ENCODE assay signal across 19 cellular contexts in the genomic region with DNA sequence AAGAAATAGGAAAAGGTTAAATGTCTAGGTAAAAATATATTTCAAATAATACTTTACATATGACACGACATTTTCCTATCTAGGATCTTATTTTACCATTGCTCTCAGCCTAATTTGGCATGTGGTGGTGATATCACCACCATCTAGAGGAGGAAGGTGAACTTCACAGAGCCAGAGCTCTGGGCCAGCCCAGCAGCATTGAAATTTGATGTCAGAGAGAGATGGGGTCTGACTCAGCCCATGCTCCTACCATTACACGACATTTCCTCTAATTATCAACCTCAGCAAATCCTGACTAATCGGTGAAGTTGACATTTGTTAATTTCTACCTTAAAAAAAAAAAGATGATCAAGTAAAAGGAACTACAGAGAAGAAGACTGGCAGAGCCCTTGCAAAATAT. TPM values are rescaled to one million over a fixed set of nuclear protein-coding genes. Genes with fewer than 3 reads are reported as not detected.
"Had no signal": no experiment of that assay in that cellular context is flagged by ENCODE, and none has a peak within 500 bp of the region (broad histone marks: within the 10 kb centered on the region; RNA-seq: fewer than 3 reads in every experiment).

No MANE protein-coding gene starts in this region.

- H3K27me3 ChIP-seq: sigmoid colon had no signal

- H3K27ac ChIP-seq: sigmoid colon, thoracic aorta had no signal

- ATAC-seq: activated CD4-positive, CD25-positive, alpha-beta regulatory T cell treated with anti-CD3 and anti-CD28 coated beads, Interleukin-2, amount 50 U/mL, for 24 hours had no signal

- H3K9me3 ChIP-seq: sigmoid colon, thoracic aorta had no signal

- H3K36me3 ChIP-seq: sigmoid colon, thoracic aorta had no signal

- H3K4me1 ChIP-seq: sigmoid colon had no signal

- H3K4me3 ChIP-seq: sigmoid colon, thoracic aorta had no signal

- DNase-seq: activated CD4-positive, alpha-beta T cell treated with anti-CD3 and anti-CD28 coated beads, Interleukin-2, amount 50 U/mL, for 1 hour; activated CD8-positive, alpha-beta memory T cell treated with anti-CD3 and anti-CD28 coated beads for 24 hours; activated naive CD4-positive, alpha-beta T cell; activated naive CD8-positive, alpha-beta T cell treated with anti-CD3 and anti-CD28 coated beads, Interleukin-2, amount 10 ng/mL, durations not matched to agents 7 days and 5 days; anterior cingulate cortex; dermis blood vessel endothelial cell; hippocampal formation; sigmoid colon; stimulated activated CD4-positive, alpha-beta T cell treated with anti-CD3 and anti-CD28 coated beads, Interleukin-1b, Interleukin-23, amount 100 ng/mL, for 48 hours; SW 1271 had no signal

RNA-seq across cellular contexts. Expression of gene LRRTM4, which starts 42.3 kb away (rescaled TPM):
- total RNA-seq: activated naive CD8-positive, alpha-beta T cell treated with anti-CD3 and anti-CD28 coated beads, Interleukin-2, amount 10 ng/mL, durations not matched to agents 7 days and 5 days; activated T-helper 1 cell treated with anti-CD3 and anti-CD28 coated beads, Interleukin-12 subunit alpha, Interleukin-12 subunit beta, Interleukin-2, Interleukin-4 antibody, amounts not matched to agents 30 ng/mL and 10 ng/mL and 1 ng/mL, durations not matched to agents 14 hours and 24 hours and 36 hours; chondrocyte; dermis blood vessel endothelial cell; glomerular endothelial cell; kidney epithelial cell; osteocyte; T-helper 2 cell treated with Interferon-gamma antibody and Interleukin-4, amounts not matched to agents 100 ng/mL and 5 ng/mL, for 36 hours; thoracic aorta had no signal
- polyA plus RNA-seq: esophagus had no signal
